Comparison of ENCODE assay signal across 1 cellular context in genomic region chr22:35421121-35421520, GRCh38.
TF ChIP-seq lines count a peak whose summit lies in the region.

No MANE protein-coding gene starts in this region.

TF ChIP-seq in K562, 482 proteins besides CTCF, POLR2A, EP300 and RAD21 (continued from another document):
- TF ChIP-seq, protein P1, sequence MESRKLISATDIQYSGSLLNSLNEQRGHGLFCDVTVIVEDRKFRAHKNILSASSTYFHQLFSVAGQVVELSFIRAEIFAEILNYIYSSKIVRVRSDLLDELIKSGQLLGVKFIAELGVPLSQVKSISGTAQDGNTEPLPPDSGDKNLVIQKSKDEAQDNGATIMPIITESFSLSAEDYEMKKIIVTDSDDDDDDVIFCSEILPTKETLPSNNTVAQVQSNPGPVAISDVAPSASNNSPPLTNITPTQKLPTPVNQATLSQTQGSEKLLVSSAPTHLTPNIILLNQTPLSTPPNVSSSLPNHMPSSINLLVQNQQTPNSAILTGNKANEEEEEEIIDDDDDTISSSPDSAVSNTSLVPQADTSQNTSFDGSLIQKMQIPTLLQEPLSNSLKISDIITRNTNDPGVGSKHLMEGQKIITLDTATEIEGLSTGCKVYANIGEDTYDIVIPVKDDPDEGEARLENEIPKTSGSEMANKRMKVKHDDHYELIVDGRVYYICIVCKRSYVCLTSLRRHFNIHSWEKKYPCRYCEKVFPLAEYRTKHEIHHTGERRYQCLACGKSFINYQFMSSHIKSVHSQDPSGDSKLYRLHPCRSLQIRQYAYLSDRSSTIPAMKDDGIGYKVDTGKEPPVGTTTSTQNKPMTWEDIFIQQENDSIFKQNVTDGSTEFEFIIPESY (CRISPR knock-in tag; IDR thresholded peaks at IDR 0.05) = peak; percentile 87
